ENCODE assay signal across 36 cellular contexts in genomic region chr3:155052470-155052869, GRCh38. TPM values are rescaled to one million over a fixed set of nuclear protein-coding genes. Genes with fewer than 3 reads are reported as not detected.
"Had no signal": no experiment of that assay in that cellular context is flagged by ENCODE, and none has a peak within 500 bp of the region (broad histone marks: within the 10 kb centered on the region; RNA-seq: fewer than 3 reads in every experiment).

No MANE protein-coding gene starts in this region.

- DNase-seq: Kasumi-1, MG63, MM.1S, MV-4-11, NCI-H1048, NCI-H1092, NCI-H1092 treated with DMSO at 0.1 percent for 48 hours, NCI-H1105, NCI-H1105 treated with DMSO at 0.1 percent for 48 hours, NCI-H1417, NCI-H1417 treated with DMSO at 0.1 percent for 48 hours, NCI-H1436, NCI-H1436 treated with DMSO at 0.1 percent for 48 hours, NCI-H146, NCI-H1694, NCI-H1694 treated with DMSO at 0.1 percent for 48 hours, NCI-H187, NCI-H187 treated with DMSO at 0.1 percent for 48 hours, NCI-H1930, NCI-H2029, NCI-H2029 treated with DMSO at 0.1 percent for 48 hours, NCI-H2081, NCI-H2081 treated with DMSO at 0.1 percent for 48 hours, NCI-H2107, NCI-H2171, NCI-H2171 treated with DMSO at 0.1 percent for 48 hours, NCI-H2227 treated with DMSO at 0.1 percent for 48 hours, NCI-H226, NCI-H345, NCI-H446, NCI-H446 treated with DMSO at 0.1 percent for 48 hours, NCI-H510A, NCI-H510A treated with DMSO at 0.1 percent for 48 hours, NCI-H524, NCI-H524 treated with DMSO at 0.1 percent for 48 hours had no signal

- H3K4me3 ChIP-seq: MG63 had no signal

- H3K36me3 ChIP-seq: MG63 had no signal

- H3K27me3 ChIP-seq: MG63 had no signal

RNA-seq across cellular contexts. Expression of gene MME, which starts 27.6 kb away (rescaled TPM):
- total RNA-seq: NCI-H460 had no signal
